ENCODE assay signal across 8 cellular contexts in genomic region chr11:130827697-130828377, GRCh38.
A peak's percentile ranks its signal among the peaks of the same experiment; 100 is the strongest.
DNase-seq lines count a peak whose midpoint lies in the region; ATAC-seq, FAIRE-seq and TF ChIP-seq lines count a peak whose summit lies in the region.

No MANE protein-coding gene starts in this region.

- no peak overlapping the region for H3K27ac Mint-ChIP-seq in Caco-2 (ENCODE audit: unreplicated experiment)

- H3K4me1 ChIP-seq in Caco-2 (no peaks in the 10 kb centered on the region), pancreas (no peaks in the 10 kb centered on the region)

- no peaks in the 10 kb centered on the region for H3K36me3 Mint-ChIP-seq in Caco-2 (ENCODE audit: insufficient read depth, unreplicated experiment)

- no peak for FAIRE-seq in pancreas (lab: Jason Lieb, UNC)

- no peaks in the 10 kb centered on the region for H3K4me1 Mint-ChIP-seq in Caco-2 (ENCODE audit: low read depth, unreplicated experiment)

- no TSS peak for BruUV-seq in Caco-2 (replicated peaks; lab: Mats Ljungman, UMichigan)

- no peak overlapping the region for H3K27ac ChIP-seq in pancreas

- H3K9me3 ChIP-seq in Caco-2, result no peaks in the 10 kb centered on the region
- H3K9me3 ChIP-seq in pancreas, result no peaks in the 10 kb centered on the region

- no peak overlapping the region for H3K4me3 ChIP-seq in Caco-2 (ENCODE audit: low read depth, low read length)
- H3K4me3 ChIP-seq in fibroblast of pulmonary artery (replicated peaks; ENCODE audit: low read depth, low read length), result no peak overlapping the region
- no peak overlapping the region for H3K4me3 ChIP-seq in pancreas

- TF ChIP-seq CTCF in Caco-2 (IDR thresholded peaks at IDR 0.05; ENCODE audit: insufficient read depth in 1 of 2, low read depth in 1 of 2, low read length in 1 of 2, severe bottlenecking in 1 of 2, unreplicated experiment in 1 of 2) (peak; percentile 42 to 77), fibroblast of pulmonary artery (IDR thresholded peaks at IDR 0.05; ENCODE audit: low read length, missing control alignments) (peak; percentile 79), pancreas (IDR thresholded peaks at IDR 0.05) (peak in 1 of 4 donors; percentile 13)

- ATAC-seq in SK-N-SH treated with all-trans-retinoic acid at 6 μM for 48 hours, result peak; percentile 96
- peak; percentile 68 to 90 (median 85) for ATAC-seq in pancreas
- ATAC-seq in GM21360 (IDR thresholded peaks at IDR 0.05; ENCODE audit: unreplicated experiment), result no peak

- no peaks in the 10 kb centered on the region for H3K9me3 Mint-ChIP-seq in Caco-2 (ENCODE audit: unreplicated experiment)

- intact Hi-C loops in Caco-2 (cut with micrococcal nuclease; ENCODE audit: unreplicated experiment), result loop anchor here (1.0 to 5.0 kb wide), 2 partner anchors 66 to 393 kb away; no protein-coding TSS in a partner anchor
- intact Hi-C loops in pancreas (cut with DNase I), result no loop called here

- DNase-seq in Caco-2, result peak; percentile 66 to 76
- DNase-seq in HCEC 1CT, result peak; percentile 54
- DNase-seq in fibroblast of pulmonary artery (ENCODE audit: low read depth), result peak; percentile 83
- peak in 4 of 6 donors; percentile 35 to 59 (median 46) for DNase-seq in pancreas
- DNase-seq in KG1 (lab: John Stamatoyannopoulos, UW), result no peak
- no peak for DNase-seq in NCI-H146 (lab: John Stamatoyannopoulos, UW)

- POLR2A ChIA-PET in Caco-2 (lab: Charles Lee), result interaction anchor here (0.7 kb wide), 1 partner anchor 380 kb away, joined by 9 read pairs; no protein-coding TSS in a partner anchor

- 40 to 47% methylated on average over 11 of the region's 11 CpGs for WGBS in pancreas, 2 donors

- CTCF ChIA-PET in Caco-2 (lab: Charles Lee), result interaction anchor here (0.6 to 1.2 kb wide), 5 partner anchors 34 to 397 kb away, joined by 3 to 7 read pairs (median 4); no protein-coding TSS in a partner anchor

- H3K36me3 ChIP-seq in Caco-2 (ENCODE audit: control insufficient read depth, insufficient read depth, low read length), result no peaks in the 10 kb centered on the region
- no peaks in the 10 kb centered on the region for H3K36me3 ChIP-seq in pancreas

- H3K4me3 Mint-ChIP-seq in Caco-2 (ENCODE audit: unreplicated experiment), result no peak overlapping the region

- H3K27me3 ChIP-seq in Caco-2 (replicated peaks; ENCODE audit: control insufficient read depth, insufficient read depth, low read length) (no peaks in the 10 kb centered on the region; the same call in none of the 2 replicates), pancreas (no peaks in the 10 kb centered on the region)

- peaks cover 12% of the 10 kb centered on the region for H3K27me3 Mint-ChIP-seq in Caco-2 (ENCODE audit: insufficient read depth, unreplicated experiment)

TF ChIP-seq in SK-N-SH treated with all-trans-retinoic acid at 6 μM for 48 hours, 23 proteins besides CTCF, POLR2A, EP300 and RAD21:
- no peak for TF ChIP-seq GLIS3 (CRISPR knock-in tag; IDR thresholded peaks at IDR 0.05)
- TF ChIP-seq ZNF70 (CRISPR knock-in tag; IDR thresholded peaks at IDR 0.05), result no peak
- TF ChIP-seq PPARA (CRISPR knock-in tag; IDR thresholded peaks at IDR 0.05; ENCODE audit: borderline replicate concordance), result no peak
- no peak for TF ChIP-seq ESRRG (CRISPR knock-in tag; IDR thresholded peaks at IDR 0.05)
- no peak for TF ChIP-seq TSHZ2 (CRISPR knock-in tag; IDR thresholded peaks at IDR 0.05)
- TF ChIP-seq TOX (CRISPR knock-in tag; IDR thresholded peaks at IDR 0.05; ENCODE audit: borderline replicate concordance), result no peak
- no peak for TF ChIP-seq OSR1 (CRISPR knock-in tag; IDR thresholded peaks at IDR 0.05)
- TF ChIP-seq CREB5 (CRISPR knock-in tag; IDR thresholded peaks at IDR 0.05; ENCODE audit: low read depth), result no peak
- TF ChIP-seq RARB (CRISPR knock-in tag; IDR thresholded peaks at IDR 0.05), result no peak
- no peak for TF ChIP-seq TCF4 (CRISPR knock-in tag; IDR thresholded peaks at IDR 0.05; ENCODE audit: borderline replicate concordance)
- no peak for TF ChIP-seq ZFP30 (CRISPR knock-in tag; IDR thresholded peaks at IDR 0.05)
- TF ChIP-seq PATZ1 (CRISPR knock-in tag; IDR thresholded peaks at IDR 0.05; ENCODE audit: borderline replicate concordance), result no peak
- TF ChIP-seq ZNF565 (CRISPR knock-in tag; conservative IDR thresholded peaks at IDR 0.05; ENCODE audit: low read depth), result no peak
- TF ChIP-seq ZFP3 (CRISPR knock-in tag; IDR thresholded peaks at IDR 0.05), result no peak
- TF ChIP-seq POU6F1 (CRISPR knock-in tag; IDR thresholded peaks at IDR 0.05; ENCODE audit: borderline replicate concordance, low read depth), result no peak
TF ChIP-seq in SK-N-SH treated with all-trans-retinoic acid at 6 μM for 48 hours: peak in this region for 0.

Comparison
In these comparisons a context has a peak if more than half of its experiments do, and no peak if none do; other contexts are left out.
1. DNase-seq: peak in Caco-2 (2 of 2), HCEC 1CT (single experiment), fibroblast of pulmonary artery (single experiment) and pancreas (4 of 6); none in KG1 (single experiment) and NCI-H146 (single experiment).